In the genomic region with DNA sequence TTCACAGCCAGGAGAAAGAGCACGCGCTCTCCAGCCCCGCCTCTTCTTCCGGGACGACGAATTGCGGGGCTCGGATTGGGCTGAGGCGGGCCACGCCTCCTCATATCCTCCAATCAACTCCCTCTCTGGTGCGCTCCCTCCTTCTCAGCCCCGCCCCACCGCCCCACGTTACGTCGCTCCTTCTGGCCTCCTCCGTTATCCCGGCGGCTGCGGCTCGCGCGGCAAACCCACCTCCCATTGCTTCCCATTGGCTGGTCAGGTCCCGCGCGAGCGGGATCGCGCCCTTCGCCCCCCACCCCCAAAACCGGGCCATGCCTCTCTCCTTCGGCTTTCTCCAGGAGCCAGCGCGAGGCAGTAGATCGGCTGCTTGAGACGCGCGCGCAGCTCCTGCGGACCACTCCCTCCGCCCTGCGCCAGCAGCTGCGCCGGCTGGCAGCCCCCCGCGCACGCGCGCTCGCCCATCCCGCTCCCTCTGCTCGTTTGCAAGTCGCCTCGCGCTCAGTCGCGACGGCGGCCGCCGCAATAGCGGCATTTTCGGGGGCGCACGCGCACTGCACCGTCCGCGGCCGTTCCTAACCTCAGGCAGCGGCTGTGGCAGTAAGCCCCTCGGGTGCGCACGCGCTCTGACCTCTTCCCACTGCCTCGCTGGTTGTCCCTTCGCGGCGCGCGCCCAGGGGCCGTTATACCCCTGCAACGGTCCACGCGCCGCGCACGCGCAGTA, we compare ENCODE assay signal across 8 cellular contexts. TPM values are rescaled to one million over a fixed set of nuclear protein-coding genes. Genes with fewer than 3 reads are reported as not detected.
DNase-seq lines count a peak whose midpoint lies in the region; ATAC-seq, FAIRE-seq and TF ChIP-seq lines count a peak whose summit lies in the region.

No MANE protein-coding gene starts in this region.

- H3K4me2 ChIP-seq in keratinocyte (ENCODE audit: control insufficient read depth, extremely low read depth, insufficient read depth, low read depth, low read length), result peak overlapping the region; percentile 87

- H3K27me3 Mint-ChIP-seq in central memory CD8-positive, alpha-beta T cell, result no peaks in the 10 kb centered on the region

- H3K27ac ChIP-seq in keratinocyte (ENCODE audit: control insufficient read depth, insufficient read depth, low read length), result peak overlapping the region; percentile 77

- peaks cover 46% of the 10 kb centered on the region for H3K4me1 ChIP-seq in keratinocyte (ENCODE audit: control insufficient read depth, extremely low read depth, insufficient read depth, low read length)

- H3K9me3 ChIP-seq in keratinocyte (ENCODE audit: control insufficient read depth, low read depth, low read length), result no peaks in the 10 kb centered on the region

- H3K9me1 ChIP-seq in keratinocyte (ENCODE audit: control insufficient read depth, extremely low read depth, insufficient read depth, low read length), result no peaks in the 10 kb centered on the region

- DNase-seq in AG08396 (ENCODE audit: low spot score), result peak; percentile 93
- DNase-seq in NCI-H345 treated with DMSO at 0.1 percent for 48 hours (lab: John Stamatoyannopoulos, UW; ENCODE audit: unreplicated experiment), result peak; percentile 93
- DNase-seq in activated CD4-positive, CD25-positive, alpha-beta regulatory T cell treated with anti-CD3 and anti-CD28 coated beads, Interleukin-2, amount 50 U/mL, for 16 hours (ENCODE audit: low read depth, low spot score), result peak; percentile 88
- DNase-seq in central memory CD8-positive, alpha-beta T cell (ENCODE audit: low spot score in 2 of 2), result peak; percentile 85 to 88
- peak; percentile 84 for DNase-seq in keratinocyte (ENCODE audit: low read depth, low spot score)
- DNase-seq in stimulated activated CD4-positive, alpha-beta T cell treated with anti-CD3 and anti-CD28 coated beads, Interleukin-15, amount 100 ng/mL, for 1 hour (ENCODE audit: low read depth in 1 of 2, low spot score in 1 of 2), result peak; percentile 83 to 89

- H3K27ac Mint-ChIP-seq in central memory CD8-positive, alpha-beta T cell (ENCODE audit: low read depth), result peak overlapping the region; percentile 53

- peaks cover 3% of the 10 kb centered on the region for H4K20me1 ChIP-seq in keratinocyte (ENCODE audit: control insufficient read depth, extremely low read depth, insufficient read depth, low read length)

- peaks cover 9% of the 10 kb centered on the region for H3K36me3 Mint-ChIP-seq in central memory CD8-positive, alpha-beta T cell (ENCODE audit: insufficient read depth)

- ATAC-seq in GM19035 (IDR thresholded peaks at IDR 0.05; ENCODE audit: unreplicated experiment) (peak; percentile 71), HG03342 (IDR thresholded peaks at IDR 0.05; ENCODE audit: unreplicated experiment) (peak; percentile 66)
- ATAC-seq in central memory CD8-positive, alpha-beta T cell (replicated peaks; ENCODE audit: extremely low read depth, poor library complexity, severe bottlenecking), result peak; percentile 77

- H3K4me3 Mint-ChIP-seq in central memory CD8-positive, alpha-beta T cell, result no peak overlapping the region

- peak overlapping the region; percentile 60 to 76 (median 75) for H3K4me3 ChIP-seq in keratinocyte (ENCODE audit: control insufficient read depth in 2 of 3, extremely low read depth in 1 of 3, insufficient read depth in 2 of 3, low read depth in 1 of 3, low read length in 3 of 3)

- peak overlapping the region; percentile 85 for H2AFZ ChIP-seq in keratinocyte (ENCODE audit: control insufficient read depth, low read length)

- peaks cover 0 to under 1% of the 10 kb centered on the region in 2 experiments for H3K36me3 ChIP-seq in keratinocyte (ENCODE audit: control insufficient read depth in 2 of 2, extremely low read depth in 1 of 2, insufficient read depth in 2 of 2, low read length in 2 of 2)

- dilution Hi-C loops in keratinocyte (cut with MboI; ENCODE audit: extremely low pct_ligation_motif_present, low sequenced_read_pairs), result no loop called here

- no peak for TF ChIP-seq CTCF in keratinocyte (optimal IDR thresholded peaks at IDR 0.05 in 1 of 3, IDR thresholded peaks at IDR 0.05 in 1 of 3, conservative IDR thresholded peaks at IDR 0.05 in 1 of 3; ENCODE audit: extremely low read depth in 1 of 3, insufficient read depth in 2 of 3, low read length in 3 of 3)

- H3K27me3 ChIP-seq in keratinocyte (ENCODE audit: control insufficient read depth, extremely low read depth, insufficient read depth, low read length), result no peaks in the 10 kb centered on the region

- H3K9me3 Mint-ChIP-seq in central memory CD8-positive, alpha-beta T cell, result no peaks in the 10 kb centered on the region

- H3K4me1 Mint-ChIP-seq in central memory CD8-positive, alpha-beta T cell, result peaks cover 20% of the 10 kb centered on the region

- H3K79me2 ChIP-seq in keratinocyte (ENCODE audit: control insufficient read depth, insufficient read depth, low read length), result peaks cover 40% of the 10 kb centered on the region

- FAIRE-seq in keratinocyte (lab: Jason Lieb, UNC), result no peak

- peak overlapping the region; percentile 82 for H3K9ac ChIP-seq in keratinocyte (ENCODE audit: control insufficient read depth, extremely low read depth, insufficient read depth, low read length)

RNA-seq across cellular contexts. Expression of a gene that starts 0.5 kb away (rescaled TPM):
- 14.3 to 21.7 TPM (median 19.5 TPM) in 3 replicates for polyA plus RNA-seq in keratinocyte
- 10.5 TPM for polyA plus RNA-seq in keratinocyte (2011; ENCODE audit: low read depth)
- 15.7 and 18.8 TPM in 2 replicates for polyA plus RNA-seq in keratinocyte (2011; cell fraction: cytosol; rRNA removed)
- 39.3 and 40.4 TPM in 2 replicates for polyA plus RNA-seq in keratinocyte (2011; cell fraction: nucleus; rRNA removed)
- 14.8 and 26.2 TPM in 2 replicates for polyA plus RNA-seq in keratinocyte (2012; ENCODE audit: low replicate concordance)
- 35.4 to 53.2 TPM (median 45.6 TPM) in 3 replicates for polyA minus RNA-seq in keratinocyte
- 20.0 TPM for polyA minus RNA-seq in keratinocyte (2011; cell fraction: cytosol; rRNA and poly(A)+ RNA removed)
- polyA minus RNA-seq in keratinocyte (2011; cell fraction: nucleus; rRNA and poly(A)+ RNA removed), result 33.8 and 54.2 TPM in 2 replicates

RNA-seq across cellular contexts. Expression of a gene that starts 9.6 kb away (rescaled TPM):
- polyA plus RNA-seq in keratinocyte, result 183 to 218 TPM (median 192 TPM) in 3 replicates
- polyA plus RNA-seq in keratinocyte (2011; ENCODE audit: low read depth), result 55.4 TPM
- polyA plus RNA-seq in keratinocyte (2011; cell fraction: cytosol; rRNA removed), result 153 and 244 TPM in 2 replicates
- polyA plus RNA-seq in keratinocyte (2011; cell fraction: nucleus; rRNA removed), result 61.8 and 80.5 TPM in 2 replicates
- polyA plus RNA-seq in keratinocyte (2012; ENCODE audit: low replicate concordance), result 182 and 267 TPM in 2 replicates
- polyA minus RNA-seq in keratinocyte, result 77.5 to 115 TPM (median 95.2 TPM) in 3 replicates
- polyA minus RNA-seq in keratinocyte (2011; cell fraction: cytosol; rRNA and poly(A)+ RNA removed), result 177 TPM
- polyA minus RNA-seq in keratinocyte (2011; cell fraction: nucleus; rRNA and poly(A)+ RNA removed), result 21.6 and 26.3 TPM in 2 replicates

Comparison
In these comparisons a context has a peak if more than half of its experiments do, and no peak if none do; other contexts are left out.
1. Peak in every context shown above with its lines: DNase-seq, ATAC-seq, H3K4me3 ChIP-seq and H3K27ac ChIP-seq.